In genomic region chr5:59685806-59686205, GRCh38 we compare ENCODE assay signal across 11 cellular contexts.
DNase-seq lines count a peak whose midpoint lies in the region; ATAC-seq and TF ChIP-seq lines count a peak whose summit lies in the region.
"Had no signal": no experiment of that assay in that cellular context is flagged by ENCODE, and none has a peak within 500 bp of the region (broad histone marks: within the 10 kb centered on the region; RNA-seq: fewer than 3 reads in every experiment).

No MANE protein-coding gene starts in this region.

- H3K4me3 Mint-ChIP-seq in immature natural killer cell, result no peak overlapping the region
- H3K4me3 Mint-ChIP-seq: activated B cell treated with CpG ODN at 0.5 μM for 24 hours, neural crest cell had no signal

- H3K9me3 ChIP-seq in mucosa of descending colon, result no peaks in the 10 kb centered on the region

- no peak overlapping the region for H3K4me3 ChIP-seq in mucosa of descending colon

- H3K27me3 Mint-ChIP-seq in immature natural killer cell (ENCODE audit: low read depth in 3 of 3), result peaks cover 4 to 7% (median 6%) of the 10 kb centered on the region in 3 donors
- H3K27me3 Mint-ChIP-seq: activated B cell treated with CpG ODN at 0.5 μM for 24 hours had no signal

- peak; percentile 59 for ATAC-seq in GM18858 (IDR thresholded peaks at IDR 0.05; ENCODE audit: unreplicated experiment)
- ATAC-seq in mucosa of descending colon, result peak; percentile 19

- H3K9me3 Mint-ChIP-seq in immature natural killer cell, result peaks cover 0 to 5% (median 2%) of the 10 kb centered on the region in 6 donors
- H3K9me3 Mint-ChIP-seq: activated B cell treated with CpG ODN at 0.5 μM for 24 hours, neural crest cell had no signal

- no peak for TF ChIP-seq CTCF in mucosa of descending colon (IDR thresholded peaks at IDR 0.05)

- H3K4me1 Mint-ChIP-seq in immature natural killer cell, result no peaks in the 10 kb centered on the region
- H3K4me1 Mint-ChIP-seq: neural crest cell had no signal

- H3K36me3 ChIP-seq in mucosa of descending colon (ENCODE audit: low read depth), result no peaks in the 10 kb centered on the region

- peaks cover 0 to 6% (median 0%) of the 10 kb centered on the region in 3 donors for H3K36me3 Mint-ChIP-seq in immature natural killer cell

- no peaks in the 10 kb centered on the region for H3K4me1 ChIP-seq in mucosa of descending colon (ENCODE audit: low read depth)

- DNase-seq in HCEC 1CT (peak; percentile 72), NAMALWA (ENCODE audit: low spot score) (peak; percentile 57), mucosa of descending colon (no peak), SHP77 (lab: John Stamatoyannopoulos, UW) (no peak), immature natural killer cell (no peak), NCI-H146 (lab: John Stamatoyannopoulos, UW) (no peak), mesenteric fat pad (ENCODE audit: low spot score) (no peak)
- DNase-seq: activated B cell treated with CpG ODN at 0.5 μM for 24 hours, DND-41 had no signal

- H3K27ac Mint-ChIP-seq in immature natural killer cell, result no peak overlapping the region
- H3K27ac Mint-ChIP-seq: activated B cell treated with CpG ODN at 0.5 μM for 24 hours had no signal

- intact Hi-C loops in mucosa of descending colon (cut with DNase I, micrococcal nuclease), result no loop called here

Comparison
In these comparisons a context has a peak if more than half of its experiments do, and no peak if none do; other contexts are left out.
1. DNase-seq: peak in HCEC 1CT (single experiment) and NAMALWA (single experiment); none in mucosa of descending colon (0 of 3), SHP77 (0 of 2), immature natural killer cell (0 of 3), NCI-H146 (single experiment) and mesenteric fat pad (single experiment).